ENCODE assay signal across 12 cellular contexts in genomic region chr13:96993660-96994029, GRCh38. TPM values are rescaled to one million over a fixed set of nuclear protein-coding genes. Genes with fewer than 3 reads are reported as not detected.
DNase-seq lines count a peak whose midpoint lies in the region; ATAC-seq and TF ChIP-seq lines count a peak whose summit lies in the region.
"Had no signal": no experiment of that assay in that cellular context is flagged by ENCODE, and none has a peak within 500 bp of the region (broad histone marks: within the 10 kb centered on the region; RNA-seq: fewer than 3 reads in every experiment).

No MANE protein-coding gene starts in this region.

- no peaks in the 10 kb centered on the region for H3K36me3 ChIP-seq in heart right ventricle
- no peaks in the 10 kb centered on the region for H3K36me3 ChIP-seq in ovary

- CTCF ChIA-PET in AG04450 (lab: Charles Lee) = interaction anchor here (1.0 kb wide), 1 partner anchor 11 kb away, joined by 3 read pairs; no protein-coding TSS in a partner anchor

- H3K4me1 ChIP-seq in heart right ventricle (peaks cover 0 to 13% (median 9%) of the 10 kb centered on the region in 9 donors), ovary (ENCODE audit: insufficient read depth) (peaks cover 2% of the 10 kb centered on the region)

- no peak for TF ChIP-seq EP300 in ovary (IDR thresholded peaks at IDR 0.05)

- H3K27me3 ChIP-seq in AG04450 (ENCODE audit: control insufficient read depth, insufficient read depth, low read length) (peaks cover 28% of the 10 kb centered on the region), heart right ventricle (peaks cover 0 to 77% (median 43%) of the 10 kb centered on the region in 7 donors), ovary (no peaks in the 10 kb centered on the region)

- H3K27ac ChIP-seq in AG04450 (ENCODE audit: low read depth, low read length) (no peak overlapping the region), heart right ventricle (no peak overlapping the region), ovary (no peak overlapping the region)

- TF ChIP-seq POLR2A in ovary (IDR thresholded peaks at IDR 0.05) = no peak

- intact Hi-C loops in heart right ventricle (cut with DNase I) = no loop called here
- intact Hi-C loops in ovary (cut with DNase I) = loop anchor here in 1 of 4 donors (1.0 kb wide), 1 partner anchor 20 kb away; no protein-coding TSS in a partner anchor

- POLR2A ChIA-PET in AG04450 (lab: Yijun Ruan, JAX) = no interaction called here

- WGBS in heart right ventricle, 2 donors = 24 to 36% methylated on average over 7 of the region's 7 CpGs
- WGBS in ovary, 3 donors = 18 to 30% (median 21%) methylated on average over 7 of the region's 7 CpGs

- H3K4me3 ChIP-seq in AG04450 (ENCODE audit: low read depth, low read length) = peak overlapping the region; percentile 39
- peak overlapping the region; percentile 38 for H3K4me3 ChIP-seq in WI38 (ENCODE audit: low read depth, low read length)
- H3K4me3 ChIP-seq in heart right ventricle = peak overlapping the region; percentile 21 to 60 (median 48)
- H3K4me3 ChIP-seq in ovary = peak overlapping the region; percentile 36

- ATAC-seq in heart right ventricle (peak in 1 of 8 donors; percentile 28), HG02840 (IDR thresholded peaks at IDR 0.05; ENCODE audit: low FRiP score, unreplicated experiment) (no peak)

- H3K9me3 ChIP-seq in AG04450 (ENCODE audit: control insufficient read depth, insufficient read depth, low read length) (no peaks in the 10 kb centered on the region), heart right ventricle (peaks cover 0 to 4% (median 0%) of the 10 kb centered on the region in 11 donors), ovary (no peaks in the 10 kb centered on the region)

- no peak for TF ChIP-seq CTCF in AG04450 (IDR thresholded peaks at IDR 0.05; ENCODE audit: low read depth, low read length)
- no peak for TF ChIP-seq CTCF in WI38 (IDR thresholded peaks at IDR 0.05; ENCODE audit: low read depth, low read length)
- TF ChIP-seq CTCF in heart right ventricle (IDR thresholded peaks at IDR 0.05) = no peak
- TF ChIP-seq CTCF in ovary (IDR thresholded peaks at IDR 0.05) = no peak

- no peak for DNase-seq in AG04450 (ENCODE audit: low read depth, low spot score)
- DNase-seq in heart right ventricle = no peak
- DNase-seq in ovary = no peak
- no peak for DNase-seq in GM19238 (ENCODE audit: insufficient read length, low spot score)
- no peak for DNase-seq in T-helper 2 cell
- no peak for DNase-seq in stimulated activated CD8-positive, alpha-beta memory T cell treated with anti-CD3 and anti-CD28 coated beads, Interleukin-4, amount 100 ng/mL, for 48 hours
- DNase-seq: activated CD4-positive, CD25-positive, alpha-beta regulatory T cell treated with anti-CD3 and anti-CD28 coated beads, Interleukin-2, amount 50 U/mL, for 72 hours; CD4-positive, alpha-beta memory T cell; NK-92 treated with Interleukin-12 subunit alpha and Interleukin-12 subunit beta, amount 100 ng/mL, for 24 hours had no signal

RNA-seq across cellular contexts. Expression of gene OXGR1, which starts 0.6 kb away (rescaled TPM):
- polyA plus RNA-seq in AG04450 (2011; rRNA removed) = not detected in 2 replicates
- not detected in 2 replicates for polyA minus RNA-seq in AG04450 (2011; rRNA and poly(A)+ RNA removed)
- under 1 TPM in 3 of 10 donors, not detected in 7; 0.09 to 0.28 (median 0.21) TPM for total RNA-seq in heart right ventricle
- polyA plus RNA-seq in heart right ventricle = under 1 TPM; 0.06 to 0.22 TPM
- total RNA-seq in ovary = under 1 TPM in 4 of 7 donors, not detected in 3; 0.08 to 0.57 (median 0.39) TPM
- under 1 TPM; 0.04 to 0.72 TPM for polyA plus RNA-seq in ovary
- total RNA-seq: CD4-positive, alpha-beta memory T cell; liver had no signal
- polyA plus RNA-seq: CD4-positive, alpha-beta memory T cell; liver had no signal
